In the genomic region with DNA sequence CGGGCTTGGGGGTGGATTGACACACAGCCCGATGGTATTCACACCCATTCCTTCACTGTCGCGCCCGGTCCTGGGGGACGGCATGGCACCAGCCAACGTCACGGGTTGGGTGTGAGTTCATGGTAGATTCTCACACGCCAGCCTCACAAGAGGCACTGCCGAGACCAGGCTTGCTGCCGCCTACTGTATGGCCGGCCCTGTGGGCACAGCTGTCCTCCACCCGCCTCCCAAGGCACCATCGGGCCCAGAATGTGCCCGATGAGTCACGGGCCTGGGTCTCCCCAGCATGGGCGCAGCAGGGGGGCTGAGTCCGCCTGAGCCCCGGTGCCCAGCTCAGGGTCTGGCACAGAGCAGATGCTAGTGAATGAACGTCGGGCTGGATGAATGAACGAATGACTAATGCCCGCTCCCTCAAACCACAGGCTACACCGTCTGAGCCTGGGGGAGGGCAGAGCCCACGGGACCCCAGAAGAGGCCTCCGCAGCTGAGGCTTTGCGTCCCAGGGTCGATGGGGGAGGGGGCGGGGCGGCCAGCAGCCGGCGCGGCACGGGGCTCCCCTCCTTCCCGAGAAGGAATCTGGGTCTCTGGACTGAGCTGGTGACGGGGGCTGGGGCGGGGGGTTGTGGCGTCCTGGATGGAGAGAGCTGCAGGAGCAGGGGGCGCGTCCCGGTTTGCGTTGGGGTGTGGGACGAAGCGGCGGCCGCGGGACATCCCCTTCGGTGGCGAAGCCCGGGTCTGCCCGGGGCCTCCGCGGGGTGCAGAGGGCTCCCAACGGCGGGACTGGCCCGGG, we compare ENCODE assay signal across 8 cellular contexts. TPM values are rescaled to one million over a fixed set of nuclear protein-coding genes. Genes with fewer than 3 reads are reported as not detected.
DNase-seq lines count a peak whose midpoint lies in the region; ATAC-seq and TF ChIP-seq lines count a peak whose summit lies in the region.

No MANE protein-coding gene starts in this region.

- peaks cover 0 to 19% (median 12%) of the 10 kb centered on the region in 12 donors for H3K4me1 ChIP-seq in heart left ventricle

- POLR2A ChIA-PET in activated CD8-positive, alpha-beta T cell treated with anti-CD3 and anti-CD28 coated beads for 36 hours (lab: Charles Lee), result no interaction called here

- peaks cover 8% of the 10 kb centered on the region for H3K4me1 Mint-ChIP-seq in activated CD8-positive, alpha-beta T cell treated with anti-CD3 and anti-CD28 coated beads for 36 hours (ENCODE audit: low read depth)

- peaks cover 6 to 40% (median 17%) of the 10 kb centered on the region in 9 donors for H3K27me3 ChIP-seq in heart left ventricle

- H3K27ac Mint-ChIP-seq in activated CD8-positive, alpha-beta T cell treated with anti-CD3 and anti-CD28 coated beads for 36 hours, result no peak overlapping the region

- WGBS in heart left ventricle, 4 donors, result 2 to 6% (median 4%) methylated on average over 24 to 56 of the region's 56 CpGs

- no peak for TF ChIP-seq CTCF in activated CD8-positive, alpha-beta T cell treated with anti-CD3 and anti-CD28 coated beads for 36 hours (IDR thresholded peaks at IDR 0.05)
- no peak for TF ChIP-seq CTCF in heart left ventricle (IDR thresholded peaks at IDR 0.05)

- H3K4me3 ChIP-seq in heart left ventricle, result peak overlapping the region; percentile 10 to 63 (median 48)

- DNase-seq in NCI-H2227 (lab: John Stamatoyannopoulos, UW; ENCODE audit: unreplicated experiment), result peak; percentile 16
- DNase-seq in NCI-H2227 treated with DMSO at 0.1 percent for 48 hours (lab: John Stamatoyannopoulos, UW), result no peak
- DNase-seq in activated CD8-positive, alpha-beta T cell treated with anti-CD3 and anti-CD28 coated beads for 36 hours, result peak; percentile 46
- DNase-seq in heart left ventricle, result no peak
- DNase-seq in posterior cingulate gyrus, result peak in 8 of 10 donors; percentile 21 to 93 (median 58)

- peak overlapping the region; percentile 45 for H3K4me3 Mint-ChIP-seq in activated CD8-positive, alpha-beta T cell treated with anti-CD3 and anti-CD28 coated beads for 36 hours

- intact Hi-C loops in activated CD8-positive, alpha-beta T cell treated with anti-CD3 and anti-CD28 coated beads for 36 hours (cut with micrococcal nuclease), result no loop called here
- intact Hi-C loops in heart left ventricle (cut with DNase I) (loop anchor here in 3 of 10 donors (5.0 to 10.0 kb wide), 2 partner anchors 78 to 81 kb away; no protein-coding TSS in a partner anchor), posterior cingulate gyrus (cut with DNase I) (loop anchor here (10.0 kb wide), 1 partner anchor 61 kb away; no protein-coding TSS in a partner anchor)

- no peaks in the 10 kb centered on the region for H3K36me3 Mint-ChIP-seq in activated CD8-positive, alpha-beta T cell treated with anti-CD3 and anti-CD28 coated beads for 36 hours (ENCODE audit: low read depth)

- CTCF ChIA-PET in activated CD8-positive, alpha-beta T cell treated with anti-CD3 and anti-CD28 coated beads for 36 hours (lab: Charles Lee), result no interaction called here

- TF ChIP-seq POLR2A in heart left ventricle (IDR thresholded peaks at IDR 0.05), result no peak

- peak overlapping the region in 1 of 12 donors; percentile 44 for H3K27ac ChIP-seq in heart left ventricle

- peaks cover 45% of the 10 kb centered on the region for H3K27me3 Mint-ChIP-seq in activated CD8-positive, alpha-beta T cell treated with anti-CD3 and anti-CD28 coated beads for 36 hours

- ATAC-seq in activated CD8-positive, alpha-beta T cell treated with anti-CD3 and anti-CD28 coated beads for 36 hours, result peak; percentile 86
- peak in 3 of 4 donors; percentile 49 to 54 (median 53) for ATAC-seq in heart left ventricle
- ATAC-seq in HG03571 (IDR thresholded peaks at IDR 0.05; ENCODE audit: unreplicated experiment), result no peak
- no peak for ATAC-seq in HG02870 (IDR thresholded peaks at IDR 0.05; ENCODE audit: unreplicated experiment)
- no peak for ATAC-seq in GM21576 (IDR thresholded peaks at IDR 0.05; ENCODE audit: unreplicated experiment)

- H3K9me3 Mint-ChIP-seq in activated CD8-positive, alpha-beta T cell treated with anti-CD3 and anti-CD28 coated beads for 36 hours, result no peaks in the 10 kb centered on the region

- no peaks in the 10 kb centered on the region for H3K9me3 ChIP-seq in heart left ventricle

- H3K36me3 ChIP-seq in heart left ventricle, result no peaks in the 10 kb centered on the region

RNA-seq across cellular contexts. Expression of a gene that starts 0.8 kb away (rescaled TPM):
- total RNA-seq in activated CD8-positive, alpha-beta T cell treated with anti-CD3 and anti-CD28 coated beads for 36 hours, result under 1 TPM; 0.87 to 0.92 TPM
- 1 to 10 TPM in 1 of 9 donors, under 1 TPM in 8; 0.16 to 1.7 (median 0.33) TPM for total RNA-seq in heart left ventricle
- under 1 TPM; 0.23 to 0.42 TPM for polyA plus RNA-seq in heart left ventricle

Comparison
In these comparisons a context has a peak if more than half of its experiments do, and no peak if none do; other contexts are left out.
1. DNase-seq: peak in NCI-H2227 (single experiment), activated CD8-positive, alpha-beta T cell treated with anti-CD3 and anti-CD28 coated beads for 36 hours (single experiment) and posterior cingulate gyrus (8 of 10); none in NCI-H2227 treated with DMSO at 0.1 percent for 48 hours (single experiment) and heart left ventricle (0 of 5).
2. ATAC-seq: peak in activated CD8-positive, alpha-beta T cell treated with anti-CD3 and anti-CD28 coated beads for 36 hours (single experiment) and heart left ventricle (3 of 4); none in HG03571 (single experiment), HG02870 (single experiment) and GM21576 (single experiment).